ENCODE assay signal across 1 cellular context in genomic region chr2:170712653-170713279, GRCh38.
TF ChIP-seq lines count a peak whose summit lies in the region.

No MANE protein-coding gene starts in this region.

TF ChIP-seq in GM23338, 12 proteins besides CTCF, POLR2A, EP300 and RAD21 (continued from another document):
- no peak for TF ChIP-seq ZNF462 (CRISPR knock-in tag; IDR thresholded peaks at IDR 0.05)
- TF ChIP-seq CREB1 (CRISPR knock-in tag; IDR thresholded peaks at IDR 0.05; ENCODE audit: low read depth): no peak
